2 cellular contexts compared by ENCODE assay signal in genomic region chr1:24186711-24186992, GRCh38.
TF ChIP-seq lines count a peak whose summit lies in the region.

No MANE protein-coding gene starts in this region.

TF ChIP-seq in HepG2, 621 proteins besides CTCF, POLR2A, EP300 and RAD21 (continues in another document):
- no peak for TF ChIP-seq KLF16 (CRISPR knock-in tag; IDR thresholded peaks at IDR 0.05)
- no peak for TF ChIP-seq PAX8 (CRISPR knock-in tag; IDR thresholded peaks at IDR 0.05; ENCODE audit: borderline replicate concordance)
- TF ChIP-seq ZFP82 (CRISPR knock-in tag; IDR thresholded peaks at IDR 0.05; ENCODE audit: borderline replicate concordance) = no peak
- no peak for TF ChIP-seq SMAD9 (CRISPR knock-in tag; IDR thresholded peaks at IDR 0.05)
- no peak for TF ChIP-seq PHF21A (CRISPR knock-in tag; IDR thresholded peaks at IDR 0.05)
- TF ChIP-seq DMAP1 (CRISPR knock-in tag; IDR thresholded peaks at IDR 0.05) = 0 out of 2 replicates have a peak, but pooled peaks have one; percentile 2
- TF ChIP-seq ZNF639 (CRISPR knock-in tag; conservative IDR thresholded peaks at IDR 0.05) = no peak
- no peak for TF ChIP-seq CREB1 (IDR thresholded peaks at IDR 0.05)
- TF ChIP-seq CREB1 (CRISPR knock-in tag; IDR thresholded peaks at IDR 0.05) = no peak
- TF ChIP-seq KLF13 (CRISPR knock-in tag; IDR thresholded peaks at IDR 0.05) = no peak
- TF ChIP-seq GATAD2A (CRISPR knock-in tag; IDR thresholded peaks at IDR 0.05) = no peak
- no peak for TF ChIP-seq HNF4G (IDR thresholded peaks at IDR 0.05; ENCODE audit: borderline replicate concordance, low read depth, low read length)
- no peak for TF ChIP-seq HNF4G (CRISPR knock-in tag; IDR thresholded peaks at IDR 0.05; ENCODE audit: borderline replicate concordance, low read depth)
- TF ChIP-seq CCDC6 (CRISPR knock-in tag; IDR thresholded peaks at IDR 0.05) = 0 out of 2 replicates have a peak, but pooled peaks have one; percentile 4
- no peak for TF ChIP-seq ETV6 (CRISPR knock-in tag; conservative IDR thresholded peaks at IDR 0.05)
- no peak for TF ChIP-seq ZNF770 (CRISPR knock-in tag; IDR thresholded peaks at IDR 0.05)
- no peak for TF ChIP-seq YEATS2 (CRISPR knock-in tag; IDR thresholded peaks at IDR 0.05; ENCODE audit: borderline replicate concordance)
- TF ChIP-seq ZSCAN22 (CRISPR knock-in tag; IDR thresholded peaks at IDR 0.05) = no peak
- TF ChIP-seq WIZ (CRISPR knock-in tag; IDR thresholded peaks at IDR 0.05) = no peak
- TF ChIP-seq BCL3 (CRISPR knock-in tag; IDR thresholded peaks at IDR 0.05) = no peak
- no peak for TF ChIP-seq ZNF616 (CRISPR knock-in tag; IDR thresholded peaks at IDR 0.05; ENCODE audit: low read depth)
- TF ChIP-seq CENPX (CRISPR knock-in tag; IDR thresholded peaks at IDR 0.05) = no peak
- no peak for TF ChIP-seq ZNF550 (CRISPR knock-in tag; IDR thresholded peaks at IDR 0.05; ENCODE audit: borderline replicate concordance)
- TF ChIP-seq ZNF609 (CRISPR knock-in tag; IDR thresholded peaks at IDR 0.05; ENCODE audit: borderline replicate concordance) = no peak
- TF ChIP-seq AKAP8 (CRISPR knock-in tag; IDR thresholded peaks at IDR 0.05) = no peak
- no peak for TF ChIP-seq NR2F6 (IDR thresholded peaks at IDR 0.05)
- no peak for TF ChIP-seq NR2F6 (CRISPR knock-in tag; IDR thresholded peaks at IDR 0.05)

TF ChIP-seq in GM12891, 5 proteins besides CTCF, POLR2A, EP300 and RAD21:
- no peak for TF ChIP-seq PAX5 (IDR thresholded peaks at IDR 0.05; ENCODE audit: insufficient read depth, low read length, severe bottlenecking)
- no peak for TF ChIP-seq SPI1 (IDR thresholded peaks at IDR 0.05; ENCODE audit: low read depth, low read length)
- TF ChIP-seq TAF1 (IDR thresholded peaks at IDR 0.05; ENCODE audit: low read depth, low read length) = no peak
- TF ChIP-seq POLR2AphosphoS5 (IDR thresholded peaks at IDR 0.05; ENCODE audit: low read depth, low read length) = no peak
- no peak for TF ChIP-seq POU2F2 (IDR thresholded peaks at IDR 0.05; ENCODE audit: low read depth, low read length)
